ENCODE assay signal across 9 cellular contexts in genomic region chr3:42846682-42847522, GRCh38. TPM values are rescaled to one million over a fixed set of nuclear protein-coding genes. Genes with fewer than 3 reads are reported as not detected.
DNase-seq lines count a peak whose midpoint lies in the region; ATAC-seq and TF ChIP-seq lines count a peak whose summit lies in the region.
"Had no signal": no experiment of that assay in that cellular context is flagged by ENCODE, and none has a peak within 500 bp of the region (broad histone marks: within the 10 kb centered on the region; RNA-seq: fewer than 3 reads in every experiment).

No MANE protein-coding gene starts in this region.

- H3K4me1 Mint-ChIP-seq in activated CD8-positive, alpha-beta T cell treated with anti-CD3 and anti-CD28 coated beads, Interleukin-2, amount 10 ng/mL, durations not matched to agents 7 days and 5 days (ENCODE audit: low read depth): peaks cover 17% of the 10 kb centered on the region

- peak overlapping the region; percentile 69 for H3K4me3 Mint-ChIP-seq in activated CD8-positive, alpha-beta T cell treated with anti-CD3 and anti-CD28 coated beads, Interleukin-2, amount 10 ng/mL, durations not matched to agents 7 days and 5 days

- H3K9me3 ChIP-seq in DOHH2 (ENCODE audit: control insufficient read depth, insufficient read depth, low read length) (no peaks in the 10 kb centered on the region), muscle layer of duodenum (ENCODE audit: control insufficient read depth in 1 of 2, low read length in 2 of 2) (no peaks in the 10 kb centered on the region)

- H3K27ac ChIP-seq in DOHH2 (ENCODE audit: low read depth, low read length) (no peak overlapping the region), muscle layer of duodenum (ENCODE audit: low read length) (peak overlapping the region; percentile 25)

- no peak for TF ChIP-seq CTCF in DOHH2 (IDR thresholded peaks at IDR 0.05; ENCODE audit: low read depth, low read length, poor library complexity, severe bottlenecking)

- H3K9me2 ChIP-seq in DOHH2 (replicated peaks; ENCODE audit: control insufficient read depth, low read length): no peaks in the 10 kb centered on the region

- H3K27me3 ChIP-seq in DOHH2 (ENCODE audit: control insufficient read depth, low read length): peaks cover 2% of the 10 kb centered on the region; the same call in 1 of the 2 replicates
- H3K27me3 ChIP-seq in muscle layer of duodenum (ENCODE audit: low read depth, low read length): no peaks in the 10 kb centered on the region

- no peaks in the 10 kb centered on the region for H3K79me2 ChIP-seq in DOHH2 (ENCODE audit: control insufficient read depth, low read length)

- DNase-seq in activated CD8-positive, alpha-beta T cell treated with anti-CD3 and anti-CD28 coated beads, Interleukin-2, amount 10 ng/mL, durations not matched to agents 7 days and 5 days: peak; percentile 42
- no peak for DNase-seq in effector CD8-positive, alpha-beta T cell (lab: John Stamatoyannopoulos, UW)
- DNase-seq in RKO (ENCODE audit: low spot score) (no peak), D341Med (ENCODE audit: low spot score) (no peak)

- H3K4me1 ChIP-seq in DOHH2 (ENCODE audit: control insufficient read depth, low read length): peaks cover 17% of the 10 kb centered on the region
- H3K4me1 ChIP-seq in muscle layer of duodenum (ENCODE audit: control insufficient read depth in 1 of 2, insufficient read depth in 2 of 2, low read length in 2 of 2): peaks cover 4 to 16% of the 10 kb centered on the region in 2 donors

- no peaks in the 10 kb centered on the region for H3K9me3 Mint-ChIP-seq in activated CD8-positive, alpha-beta T cell treated with anti-CD3 and anti-CD28 coated beads, Interleukin-2, amount 10 ng/mL, durations not matched to agents 7 days and 5 days (ENCODE audit: insufficient read depth)

- peaks cover 2% of the 10 kb centered on the region for H3K27me3 Mint-ChIP-seq in activated CD8-positive, alpha-beta T cell treated with anti-CD3 and anti-CD28 coated beads, Interleukin-2, amount 10 ng/mL, durations not matched to agents 7 days and 5 days (ENCODE audit: low read depth)

- peak overlapping the region; percentile 90 for H3K27ac Mint-ChIP-seq in activated CD8-positive, alpha-beta T cell treated with anti-CD3 and anti-CD28 coated beads, Interleukin-2, amount 10 ng/mL, durations not matched to agents 7 days and 5 days

- CTCF ChIA-PET in activated CD8-positive, alpha-beta T cell treated with anti-CD3 and anti-CD28 coated beads, Interleukin-2, amount 10 ng/mL, durations not matched to agents 7 days and 5 days (lab: Charles Lee): interaction anchor here (1.1 to 1.4 kb wide), 4 partner anchors 11 to 67 kb away, joined by 3 to 4 read pairs (median 3); no protein-coding TSS in a partner anchor

- H3K4me3 ChIP-seq in DOHH2 (ENCODE audit: low read length): no peak overlapping the region
- no peak overlapping the region for H3K4me3 ChIP-seq in muscle layer of duodenum (ENCODE audit: low read depth in 1 of 2, low read length in 2 of 2)

- POLR2A ChIA-PET in activated CD8-positive, alpha-beta T cell treated with anti-CD3 and anti-CD28 coated beads, Interleukin-2, amount 10 ng/mL, durations not matched to agents 7 days and 5 days (lab: Charles Lee): no interaction called here

- H4K20me1 ChIP-seq in DOHH2 (ENCODE audit: control insufficient read depth, insufficient read depth, low read depth, low read length): no peaks in the 10 kb centered on the region

- ATAC-seq in HG02938 (IDR thresholded peaks at IDR 0.05; ENCODE audit: unreplicated experiment) (peak; percentile 65), HG03039 (IDR thresholded peaks at IDR 0.05; ENCODE audit: unreplicated experiment) (no peak)
- peak; percentile 80 for ATAC-seq in activated CD8-positive, alpha-beta T cell treated with anti-CD3 and anti-CD28 coated beads, Interleukin-2, amount 10 ng/mL, durations not matched to agents 7 days and 5 days

- H3K36me3 ChIP-seq in DOHH2 (ENCODE audit: control insufficient read depth, low read length) (no peaks in the 10 kb centered on the region), muscle layer of duodenum (ENCODE audit: control insufficient read depth in 1 of 2, insufficient read depth in 2 of 2, low read length in 2 of 2) (no peaks in the 10 kb centered on the region)

- peak overlapping the region; percentile 48 for H3K4me2 ChIP-seq in DOHH2 (ENCODE audit: low read length)

- no peaks in the 10 kb centered on the region for H3F3A ChIP-seq in DOHH2 (ENCODE audit: control insufficient read depth, insufficient read depth)

- H3K36me3 Mint-ChIP-seq in activated CD8-positive, alpha-beta T cell treated with anti-CD3 and anti-CD28 coated beads, Interleukin-2, amount 10 ng/mL, durations not matched to agents 7 days and 5 days (ENCODE audit: low read depth): peaks cover 4% of the 10 kb centered on the region

RNA-seq across cellular contexts. Expression of gene CYP8B1, which starts 28.8 kb away (rescaled TPM):
- total RNA-seq in activated CD8-positive, alpha-beta T cell treated with anti-CD3 and anti-CD28 coated beads, Interleukin-2, amount 10 ng/mL, durations not matched to agents 7 days and 5 days: not detected
- total RNA-seq: pulmonary artery endothelial cell had no signal

RNA-seq across cellular contexts. Expression of gene ACKR2, which starts 37.7 kb away (rescaled TPM):
- total RNA-seq in activated CD8-positive, alpha-beta T cell treated with anti-CD3 and anti-CD28 coated beads, Interleukin-2, amount 10 ng/mL, durations not matched to agents 7 days and 5 days: 1 to 10 TPM; 2.3 to 2.8 TPM
- total RNA-seq: pulmonary artery endothelial cell had no signal

RNA-seq across cellular contexts. Expression of gene HIGD1A, which starts 42.6 kb away (rescaled TPM):
- total RNA-seq in activated CD8-positive, alpha-beta T cell treated with anti-CD3 and anti-CD28 coated beads, Interleukin-2, amount 10 ng/mL, durations not matched to agents 7 days and 5 days: 10 to 100 TPM; 55.3 to 57.9 TPM

RNA-seq across cellular contexts. Expression of gene ZNF662, which starts 59.0 kb away (rescaled TPM):
- 1 to 10 TPM; 1.2 to 1.7 TPM for total RNA-seq in activated CD8-positive, alpha-beta T cell treated with anti-CD3 and anti-CD28 coated beads, Interleukin-2, amount 10 ng/mL, durations not matched to agents 7 days and 5 days
